10 cellular contexts compared by ENCODE assay signal in the genomic region with DNA sequence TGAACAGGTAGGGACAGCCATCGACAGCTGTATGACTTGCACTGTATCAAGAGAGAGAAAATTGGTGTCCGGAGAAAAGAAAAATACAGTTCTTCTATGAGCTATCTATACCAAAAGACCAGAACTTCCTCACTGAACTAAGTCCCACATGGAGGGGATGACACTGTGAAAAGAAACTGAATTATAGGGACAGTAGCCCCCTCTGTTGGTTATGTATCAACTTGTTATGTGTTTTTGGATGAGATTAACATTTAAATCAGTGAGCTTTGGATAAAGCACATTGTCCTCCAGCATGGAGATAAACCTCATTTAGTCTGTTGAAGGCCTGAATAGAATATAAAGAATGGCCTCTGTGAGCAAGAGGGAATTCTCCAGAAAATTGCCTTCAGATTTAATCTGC.
A peak's percentile ranks its signal among the peaks of the same experiment; 100 is the strongest.
DNase-seq lines count a peak whose midpoint lies in the region; ATAC-seq and TF ChIP-seq lines count a peak whose summit lies in the region.
"Had no signal": no experiment of that assay in that cellular context is flagged by ENCODE, and none has a peak within 500 bp of the region (broad histone marks: within the 10 kb centered on the region; RNA-seq: fewer than 3 reads in every experiment).

No MANE protein-coding gene starts in this region.

- DNase-seq in GM04503 (ENCODE audit: low read depth): peak; percentile 1
- peak; percentile 12 for DNase-seq in NCI-H1694 (lab: John Stamatoyannopoulos, UW)
- peak; percentile 38 to 52 for DNase-seq in cardiac fibroblast (ENCODE audit: low read depth in 2 of 2)
- DNase-seq in myocyte (ENCODE audit: low read depth): peak; percentile 17
- no peak for DNase-seq in middle frontal gyrus (ENCODE audit: extremely low spot score, low spot score)
- DNase-seq in MG63: no peak
- DNase-seq: activated T-cell treated with anti-CD3 and anti-CD28 coated beads, Interleukin-2, amount 50 U/mL, for 4 hours; H7 had no signal

- H3K4me3 ChIP-seq in cardiac fibroblast (replicated peaks in 1 of 2; ENCODE audit: low read depth in 2 of 2, low read length in 2 of 2) (no peak overlapping the region), MG63 (no peak overlapping the region)

- no peaks in the 10 kb centered on the region for H3K9me3 ChIP-seq in MG63

- peaks cover 3% of the 10 kb centered on the region for H3K9me3 Mint-ChIP-seq in stimulated activated memory B cell treated with anti-CD40 and anti-IgM and Interleukin-4, amounts not matched to agents 10 μg/mL and 1 μg/mL and 100 μg/mL, for 72 hours

- H3K36me3 ChIP-seq in MG63: no peaks in the 10 kb centered on the region

- no peak for ATAC-seq in GM18511 (IDR thresholded peaks at IDR 0.05; ENCODE audit: unreplicated experiment)
- no peak for ATAC-seq in stimulated activated memory B cell treated with anti-CD40 and anti-IgM and Interleukin-4, amounts not matched to agents 10 μg/mL and 1 μg/mL and 100 μg/mL, for 72 hours
- ATAC-seq: activated T-cell treated with anti-CD3 and anti-CD28 coated beads, Interleukin-2, amount 50 U/mL, for 4 hours had no signal

- no peaks in the 10 kb centered on the region for H3K36me3 Mint-ChIP-seq in stimulated activated memory B cell treated with anti-CD40 and anti-IgM and Interleukin-4, amounts not matched to agents 10 μg/mL and 1 μg/mL and 100 μg/mL, for 72 hours

- H3K4me1 Mint-ChIP-seq in stimulated activated memory B cell treated with anti-CD40 and anti-IgM and Interleukin-4, amounts not matched to agents 10 μg/mL and 1 μg/mL and 100 μg/mL, for 72 hours: no peaks in the 10 kb centered on the region

- no peaks in the 10 kb centered on the region for H3K27me3 ChIP-seq in MG63

- H3K27ac Mint-ChIP-seq in stimulated activated memory B cell treated with anti-CD40 and anti-IgM and Interleukin-4, amounts not matched to agents 10 μg/mL and 1 μg/mL and 100 μg/mL, for 72 hours: no peak overlapping the region

- no peak overlapping the region for H3K4me3 Mint-ChIP-seq in stimulated activated memory B cell treated with anti-CD40 and anti-IgM and Interleukin-4, amounts not matched to agents 10 μg/mL and 1 μg/mL and 100 μg/mL, for 72 hours
- H3K4me3 Mint-ChIP-seq: activated T-cell treated with anti-CD3 and anti-CD28 coated beads, Interleukin-2, amount 50 U/mL, for 4 hours had no signal

- peak; percentile 11 for TF ChIP-seq CTCF in cardiac fibroblast (IDR thresholded peaks at IDR 0.05; ENCODE audit: low read depth, low read length)

- H3K27me3 Mint-ChIP-seq in stimulated activated memory B cell treated with anti-CD40 and anti-IgM and Interleukin-4, amounts not matched to agents 10 μg/mL and 1 μg/mL and 100 μg/mL, for 72 hours: no peaks in the 10 kb centered on the region

Comparison
In these comparisons a context has a peak if more than half of its experiments do, and no peak if none do; other contexts are left out.
1. DNase-seq: peak in GM04503 (single experiment), NCI-H1694 (single experiment), cardiac fibroblast (2 of 2) and myocyte (single experiment); none in middle frontal gyrus (single experiment) and MG63 (single experiment).